ENCODE assay signal across 31 cellular contexts in the genomic region with DNA sequence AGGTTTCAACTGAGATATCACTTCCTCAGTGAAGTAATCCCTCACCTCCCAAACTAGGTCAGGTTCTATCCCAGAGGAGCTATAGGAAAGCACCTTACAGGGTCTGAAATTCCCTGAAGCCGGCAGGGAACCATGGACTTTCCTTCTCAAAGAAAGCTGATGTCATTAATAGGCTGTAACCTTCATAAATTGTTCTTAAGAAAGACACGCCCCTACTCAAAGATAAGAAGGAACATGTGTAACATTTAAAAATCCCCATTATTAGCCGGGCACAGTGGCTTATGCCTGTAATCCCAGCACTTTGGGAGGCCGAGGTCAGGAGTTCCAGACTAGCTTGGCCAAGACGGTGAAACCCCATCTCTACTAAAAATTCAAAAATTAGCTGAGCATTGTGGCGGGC.
"Had no signal": no experiment of that assay in that cellular context is flagged by ENCODE, and none has a peak within 500 bp of the region (broad histone marks: within the 10 kb centered on the region; RNA-seq: fewer than 3 reads in every experiment).

No MANE protein-coding gene starts in this region.

- H3K27ac ChIP-seq: adrenal gland, body of pancreas, epithelial cell of prostate, esophagus squamous epithelium, foreskin keratinocyte, gastrocnemius medialis had no signal

- H3K9me3 ChIP-seq: adrenal gland, body of pancreas, esophagus squamous epithelium, gastrocnemius medialis had no signal

- H3K4me3 Mint-ChIP-seq: activated CD4-positive, alpha-beta memory T cell treated with anti-CD3 and anti-CD28 coated beads for 36 hours; activated CD4-positive, alpha-beta T cell treated with anti-CD3 and anti-CD28 coated beads for 36 hours; activated CD4-positive, alpha-beta T cell treated with anti-CD3 and anti-CD28 coated beads, Interleukin-2, amount 10 ng/mL, durations not matched to agents 24 days and 14 days; activated CD8-positive, alpha-beta memory T cell treated with anti-CD3 and anti-CD28 coated beads, Interleukin-2, amount 10 ng/mL, durations not matched to agents 7 days and 5 days; activated CD8-positive, alpha-beta T cell treated with anti-CD3 and anti-CD28 coated beads, Interleukin-2, amount 10 ng/mL, durations not matched to agents 7 days and 5 days; activated naive CD4-positive, alpha-beta T cell treated with anti-CD3 and anti-CD28 coated beads for 36 hours; activated naive CD4-positive, alpha-beta T cell treated with anti-CD3 and anti-CD28 coated beads, Interleukin-2, amount 50 U/mL, for 24 hours; activated naive CD8-positive, alpha-beta T cell treated with anti-CD3 and anti-CD28 coated beads for 36 hours; activated naive CD8-positive, alpha-beta T cell treated with anti-CD3 and anti-CD28 coated beads, Interleukin-2, amount 50 U/mL, for 24 hours; activated T-helper 1 cell treated with anti-CD3 and anti-CD28 coated beads, Interleukin-12 subunit alpha, Interleukin-12 subunit beta, Interleukin-2, Interleukin-4 antibody, amounts not matched to agents 30 ng/mL and 10 ng/mL and 1 ng/mL, durations not matched to agents 14 hours and 24 hours and 36 hours had no signal

- ATAC-seq: activated CD4-positive, alpha-beta T cell treated with anti-CD3 and anti-CD28 coated beads for 36 hours; activated CD8-positive, alpha-beta memory T cell treated with anti-CD3 and anti-CD28 coated beads, Interleukin-2, amount 10 ng/mL, durations not matched to agents 7 days and 5 days; activated CD8-positive, alpha-beta T cell treated with anti-CD3 and anti-CD28 coated beads, Interleukin-2, amount 10 ng/mL, durations not matched to agents 7 days and 5 days; activated naive CD8-positive, alpha-beta T cell treated with anti-CD3 and anti-CD28 coated beads, Interleukin-2, amount 50 U/mL, for 24 hours; body of pancreas; foreskin keratinocyte; gastrocnemius medialis had no signal

- H3K36me3 ChIP-seq: adrenal gland, esophagus squamous epithelium, gastrocnemius medialis had no signal

- H3K27me3 ChIP-seq: adrenal gland, body of pancreas, esophagus squamous epithelium, foreskin keratinocyte, gastrocnemius medialis had no signal

- H3K27ac Mint-ChIP-seq: activated CD4-positive, alpha-beta memory T cell treated with anti-CD3 and anti-CD28 coated beads for 36 hours; activated CD4-positive, alpha-beta T cell treated with anti-CD3 and anti-CD28 coated beads for 36 hours; activated CD4-positive, alpha-beta T cell treated with anti-CD3 and anti-CD28 coated beads, Interleukin-2, amount 10 ng/mL, durations not matched to agents 24 days and 14 days; activated CD8-positive, alpha-beta memory T cell treated with anti-CD3 and anti-CD28 coated beads, Interleukin-2, amount 10 ng/mL, durations not matched to agents 7 days and 5 days; activated CD8-positive, alpha-beta T cell treated with anti-CD3 and anti-CD28 coated beads, Interleukin-2, amount 10 ng/mL, durations not matched to agents 7 days and 5 days; activated naive CD4-positive, alpha-beta T cell treated with anti-CD3 and anti-CD28 coated beads for 36 hours; activated naive CD4-positive, alpha-beta T cell treated with anti-CD3 and anti-CD28 coated beads, Interleukin-2, amount 50 U/mL, for 24 hours; activated naive CD8-positive, alpha-beta T cell treated with anti-CD3 and anti-CD28 coated beads for 36 hours; activated naive CD8-positive, alpha-beta T cell treated with anti-CD3 and anti-CD28 coated beads, Interleukin-2, amount 50 U/mL, for 24 hours; activated T-helper 1 cell treated with anti-CD3 and anti-CD28 coated beads, Interleukin-12 subunit alpha, Interleukin-12 subunit beta, Interleukin-2, Interleukin-4 antibody, amounts not matched to agents 30 ng/mL and 10 ng/mL and 1 ng/mL, durations not matched to agents 14 hours and 24 hours and 36 hours; activated T-helper 2 cell treated with anti-CD3 and anti-CD28 coated beads, Interferon-gamma antibody, Interleukin-2, Interleukin-4, amounts not matched to agents 10 μg/mL and 5 μg/mL and 100 μg/mL, durations not matched to agents 14 hours and 24 hours and 36 hours had no signal

- H3K4me1 Mint-ChIP-seq: activated CD4-positive, alpha-beta T cell treated with anti-CD3 and anti-CD28 coated beads for 36 hours; activated CD8-positive, alpha-beta memory T cell treated with anti-CD3 and anti-CD28 coated beads, Interleukin-2, amount 10 ng/mL, durations not matched to agents 7 days and 5 days had no signal

- DNase-seq: activated CD4-positive, alpha-beta memory T cell treated with anti-CD3 and anti-CD28 coated beads for 36 hours; activated CD4-positive, alpha-beta T cell treated with anti-CD3 and anti-CD28 coated beads for 36 hours; activated CD4-positive, alpha-beta T cell treated with anti-CD3 and anti-CD28 coated beads, Interleukin-2, amount 10 ng/mL, durations not matched to agents 24 days and 14 days; activated CD4-positive, CD25-positive, alpha-beta regulatory T cell; activated CD4-positive, CD25-positive, alpha-beta regulatory T cell treated with anti-CD3 and anti-CD28 coated beads, Interleukin-2, amount 50 U/mL, for 72 hours; activated CD8-positive, alpha-beta memory T cell treated with anti-CD3 and anti-CD28 coated beads, Interleukin-2, amount 10 ng/mL, durations not matched to agents 7 days and 5 days; activated CD8-positive, alpha-beta memory T cell treated with anti-CD3 and anti-CD28 coated beads, Interleukin-2, amount 50 U/mL, for 4 hours; activated CD8-positive, alpha-beta T cell treated with anti-CD3 and anti-CD28 coated beads, Interleukin-2, amount 10 ng/mL, durations not matched to agents 7 days and 5 days; activated effector memory CD4-positive, alpha-beta T cell treated with anti-CD3 and anti-CD28 coated beads, Interleukin-2, amount 50 U/mL, for 16 hours; activated naive CD4-positive, alpha-beta T cell treated with anti-CD3 and anti-CD28 coated beads for 36 hours; activated naive CD8-positive, alpha-beta T cell treated with anti-CD3 and anti-CD28 coated beads for 36 hours; activated naive CD8-positive, alpha-beta T cell treated with anti-CD3 and anti-CD28 coated beads, Interleukin-2, amount 50 U/mL, for 24 hours; activated T-cell treated with anti-CD3 and anti-CD28 coated beads, Interleukin-2, amount 50 U/mL, for 1 hour; activated T-cell treated with anti-CD3 and anti-CD28 coated beads, Interleukin-2, amount 50 U/mL, for 48 hours; adrenal gland; amygdala; aorta; body of pancreas; caudate nucleus; cortex of kidney; dermis blood vessel endothelial cell; effector CD4-positive, alpha-beta T cell; esophagus squamous epithelium; foreskin keratinocyte; gastrocnemius medialis; glutamatergic neuron; T-helper 2 cell had no signal

- H3K4me3 ChIP-seq: adrenal gland, body of pancreas, esophagus squamous epithelium, gastrocnemius medialis had no signal

- H3K27me3 Mint-ChIP-seq: activated CD4-positive, alpha-beta memory T cell treated with anti-CD3 and anti-CD28 coated beads for 36 hours; activated CD4-positive, alpha-beta T cell treated with anti-CD3 and anti-CD28 coated beads for 36 hours; activated CD4-positive, alpha-beta T cell treated with anti-CD3 and anti-CD28 coated beads, Interleukin-2, amount 10 ng/mL, durations not matched to agents 24 days and 14 days; activated CD8-positive, alpha-beta memory T cell treated with anti-CD3 and anti-CD28 coated beads, Interleukin-2, amount 10 ng/mL, durations not matched to agents 7 days and 5 days; activated naive CD4-positive, alpha-beta T cell treated with anti-CD3 and anti-CD28 coated beads, Interleukin-2, amount 50 U/mL, for 24 hours; activated naive CD8-positive, alpha-beta T cell treated with anti-CD3 and anti-CD28 coated beads, Interleukin-2, amount 50 U/mL, for 24 hours had no signal

- H3K36me3 Mint-ChIP-seq: activated CD4-positive, alpha-beta memory T cell treated with anti-CD3 and anti-CD28 coated beads for 36 hours; activated naive CD4-positive, alpha-beta T cell treated with anti-CD3 and anti-CD28 coated beads, Interleukin-2, amount 50 U/mL, for 24 hours had no signal

- H3K4me1 ChIP-seq: adrenal gland, body of pancreas, foreskin keratinocyte, gastrocnemius medialis had no signal
